Comparison of ENCODE assay signal across 10 cellular contexts in the genomic region with DNA sequence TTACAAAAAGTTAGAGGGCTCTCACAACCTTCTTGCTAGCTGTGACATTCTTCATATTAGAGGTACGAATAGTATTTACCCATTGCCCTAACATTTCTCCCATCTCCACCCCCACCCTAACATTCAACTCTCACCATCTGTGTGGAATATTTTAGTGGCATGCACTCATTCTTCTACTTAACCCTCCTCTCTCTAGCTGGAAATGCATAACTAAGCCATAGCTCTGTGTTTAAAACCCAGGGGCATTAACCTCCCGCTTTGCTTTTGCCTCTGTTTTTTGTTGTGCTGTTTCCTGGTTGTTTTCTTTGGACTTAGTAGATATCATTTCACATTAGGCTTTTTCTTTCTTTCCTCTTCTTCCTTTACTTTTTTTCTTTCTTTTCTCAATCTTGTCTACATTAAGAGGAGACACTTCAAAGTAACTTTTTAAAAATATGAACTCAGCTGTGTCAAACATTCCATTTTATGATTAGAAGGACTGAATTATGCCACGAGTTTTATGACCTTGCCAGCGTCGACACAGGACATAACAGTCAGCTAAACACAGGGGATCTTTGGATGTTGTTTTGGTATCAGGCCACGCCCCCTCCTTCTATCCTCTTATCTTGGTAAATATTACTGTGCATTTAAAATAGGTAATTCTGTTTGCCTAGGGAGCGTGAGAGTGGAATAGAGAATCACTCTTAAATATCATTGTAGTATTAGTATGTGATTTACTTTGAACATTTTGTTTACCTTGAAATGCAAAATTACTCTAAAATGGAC.
DNase-seq lines count a peak whose midpoint lies in the region; ATAC-seq and TF ChIP-seq lines count a peak whose summit lies in the region.
"Had no signal": no experiment of that assay in that cellular context is flagged by ENCODE, and none has a peak within 500 bp of the region (broad histone marks: within the 10 kb centered on the region; RNA-seq: fewer than 3 reads in every experiment).

No MANE protein-coding gene starts in this region.

- TF ChIP-seq EP300 in upper lobe of left lung (IDR thresholded peaks at IDR 0.05) = no peak

- DNase-seq in HFF-Myc (ENCODE audit: extremely low read depth, low read depth) (no peak), iris pigment epithelial cell (ENCODE audit: low read depth) (peak; percentile 47), upper lobe of left lung (no peak)
- DNase-seq in activated T-cell treated with anti-CD3 and anti-CD28 coated beads, Interleukin-2, amount 50 U/mL, for 48 hours = no peak
- no peak for DNase-seq in activated naive CD4-positive, alpha-beta T cell treated with anti-CD3 and anti-CD28 coated beads, Interleukin-2, amount 50 U/mL, for 16 hours
- DNase-seq: activated B cell treated with CpG ODN at 0.5 μM for 24 hours had no signal

- no peak for ATAC-seq in upper lobe of left lung (ENCODE audit: low FRiP score in 2 of 2)
- no peak for ATAC-seq in GM21786 (IDR thresholded peaks at IDR 0.05; ENCODE audit: unreplicated experiment)

- H3K4me3 ChIP-seq in HFF-Myc (replicated peaks; ENCODE audit: low read depth, low read length) (peak overlapping the region; percentile 24), WI38 (ENCODE audit: low read depth, low read length) (peak overlapping the region; percentile 61), subcutaneous abdominal adipose tissue (ENCODE audit: low read depth in 1 of 5, low read length in 5 of 5) (peak overlapping the region; percentile 48 to 74 (median 68)), upper lobe of left lung (peak overlapping the region in 2 of 4 donors; percentile 37 to 39)
- H3K4me3 ChIP-seq: lung had no signal

- H3K27me3 ChIP-seq in subcutaneous abdominal adipose tissue (ENCODE audit: control insufficient read depth in 5 of 5, insufficient read depth in 4 of 5, low read length in 5 of 5) = no peaks in the 10 kb centered on the region
- H3K27me3 ChIP-seq in upper lobe of left lung = no peaks in the 10 kb centered on the region

- peaks cover 2 to 42% (median 28%) of the 10 kb centered on the region in 5 donors for H3K4me1 ChIP-seq in subcutaneous abdominal adipose tissue (ENCODE audit: control insufficient read depth in 5 of 5, insufficient read depth in 5 of 5, low read length in 5 of 5)
- peaks cover 9 to 18% (median 14%) of the 10 kb centered on the region in 4 donors for H3K4me1 ChIP-seq in upper lobe of left lung

- TF ChIP-seq CTCF in HFF-Myc (IDR thresholded peaks at IDR 0.05; ENCODE audit: low read depth, low read length, missing control alignments) (no peak), WI38 (IDR thresholded peaks at IDR 0.05; ENCODE audit: low read depth, low read length) (no peak), upper lobe of left lung (IDR thresholded peaks at IDR 0.05) (no peak)

- H3K27ac ChIP-seq in subcutaneous abdominal adipose tissue (ENCODE audit: low read depth, low read length) (peak overlapping the region; percentile 91), upper lobe of left lung (peak overlapping the region in 1 of 4 donors; percentile 6)

- H3K9me3 ChIP-seq in subcutaneous abdominal adipose tissue (ENCODE audit: control insufficient read depth in 5 of 5, low read length in 5 of 5) (no peaks in the 10 kb centered on the region), upper lobe of left lung (no peaks in the 10 kb centered on the region)

- H3K9ac ChIP-seq in subcutaneous abdominal adipose tissue (ENCODE audit: low read length in 5 of 5) = peak overlapping the region in 4 of 5 donors; percentile 25 to 66 (median 40)

- H3K36me3 ChIP-seq in subcutaneous abdominal adipose tissue (ENCODE audit: control insufficient read depth in 5 of 5, insufficient read depth in 5 of 5, low read length in 5 of 5) (no peaks in the 10 kb centered on the region), upper lobe of left lung (no peaks in the 10 kb centered on the region)

- no peak for TF ChIP-seq POLR2A in upper lobe of left lung (IDR thresholded peaks at IDR 0.05)

- WGBS in upper lobe of left lung, 2 donors = 50 to 58% methylated on average over 7 of the region's 7 CpGs
